Comparison of ENCODE assay signal across 20 cellular contexts in genomic region chr16:50711040-50711439, GRCh38. TPM values are rescaled to one million over a fixed set of nuclear protein-coding genes. Genes with fewer than 3 reads are reported as not detected.
"Had no signal": no experiment of that assay in that cellular context is flagged by ENCODE, and none has a peak within 500 bp of the region (broad histone marks: within the 10 kb centered on the region; RNA-seq: fewer than 3 reads in every experiment).

No MANE protein-coding gene starts in this region.

- H3K4me2 ChIP-seq: SK-N-SH had no signal

- DNase-seq: IMR-90, Karpas-422, KG1, MG63, NCI-H1092, NCI-H1105 treated with DMSO at 0.1 percent for 48 hours, NCI-H1436, NCI-H187, NCI-H2081 treated with DMSO at 0.1 percent for 48 hours, NCI-H226, NCI-H524 treated with DMSO at 0.1 percent for 48 hours, NCI-H774, PC-3 had no signal

- FAIRE-seq: HepG2 had no signal

- H3K36me3 ChIP-seq: MG63 had no signal

- H3K27ac ChIP-seq: RWPE1 had no signal

- H3K27me3 ChIP-seq: MG63 had no signal

- ATAC-seq: HepG2, Panc1, PC-3 had no signal

- H3K9ac ChIP-seq: SK-N-SH had no signal

- H3K4me3 ChIP-seq: MG63 had no signal

- H3K9me3 ChIP-seq: MG63, SK-N-SH had no signal

RNA-seq across cellular contexts. Expression of gene NOD2, which starts 17.6 kb away (rescaled TPM):
- total RNA-seq: HT1080, IMR-90, OCI-LY7, SK-MEL-5 had no signal
- polyA plus RNA-seq: IMR-90, SK-N-SH had no signal

RNA-seq across cellular contexts. Expression of gene SNX20, which starts 29.9 kb away (rescaled TPM):
- total RNA-seq: HepG2, HT1080, IMR-90, PC-3, SK-MEL-5 had no signal
- polyA plus RNA-seq: HepG2, IMR-90, SK-N-SH had no signal
